ENCODE assay signal across 21 cellular contexts in genomic region chr18:72360628-72361027, GRCh38.
"Had no signal": no experiment of that assay in that cellular context is flagged by ENCODE, and none has a peak within 500 bp of the region (broad histone marks: within the 10 kb centered on the region; RNA-seq: fewer than 3 reads in every experiment).

No MANE protein-coding gene starts in this region.

- H3K4me1 Mint-ChIP-seq: activated naive CD8-positive, alpha-beta T cell treated with anti-CD3 and anti-CD28 coated beads, Interleukin-2, amount 50 U/mL, for 24 hours had no signal

- H3K27ac Mint-ChIP-seq: activated CD8-positive, alpha-beta T cell treated with anti-CD3 and anti-CD28 coated beads for 36 hours; activated naive CD4-positive, alpha-beta T cell treated with anti-CD3 and anti-CD28 coated beads, Interleukin-2, amount 50 U/mL, for 72 hours; activated naive CD8-positive, alpha-beta T cell treated with anti-CD3 and anti-CD28 coated beads, Interleukin-2, amount 50 U/mL, for 24 hours had no signal

- H3K36me3 Mint-ChIP-seq: activated naive CD4-positive, alpha-beta T cell treated with anti-CD3 and anti-CD28 coated beads, Interleukin-2, amount 50 U/mL, for 72 hours had no signal

- H3K4me1 ChIP-seq: ascending aorta, body of pancreas had no signal

- H3K4me3 ChIP-seq: ascending aorta, body of pancreas had no signal

- H3K27me3 Mint-ChIP-seq: activated CD8-positive, alpha-beta T cell treated with anti-CD3 and anti-CD28 coated beads for 36 hours; activated naive CD8-positive, alpha-beta T cell treated with anti-CD3 and anti-CD28 coated beads, Interleukin-2, amount 50 U/mL, for 24 hours had no signal

- H3K4me3 Mint-ChIP-seq: activated CD8-positive, alpha-beta T cell treated with anti-CD3 and anti-CD28 coated beads for 36 hours; activated naive CD8-positive, alpha-beta T cell treated with anti-CD3 and anti-CD28 coated beads, Interleukin-2, amount 50 U/mL, for 24 hours; activated T-cell treated with anti-CD3 and anti-CD28 coated beads, Interleukin-2, amount 50 U/mL, for 4 hours had no signal

- H3K27me3 ChIP-seq: ascending aorta, body of pancreas had no signal

- H3K9me3 ChIP-seq: ascending aorta, body of pancreas had no signal

- ATAC-seq: activated CD8-positive, alpha-beta T cell treated with anti-CD3 and anti-CD28 coated beads for 36 hours; activated naive CD4-positive, alpha-beta T cell treated with anti-CD3 and anti-CD28 coated beads, Interleukin-2, amount 50 U/mL, for 72 hours; activated naive CD8-positive, alpha-beta T cell treated with anti-CD3 and anti-CD28 coated beads, Interleukin-2, amount 50 U/mL, for 24 hours; activated T-cell treated with anti-CD3 and anti-CD28 coated beads, Interleukin-2, amount 50 U/mL, for 4 hours; body of pancreas; PC-3 had no signal

- H3K27ac ChIP-seq: ascending aorta, body of pancreas, WERI-Rb-1 had no signal

- H3K36me3 ChIP-seq: ascending aorta, WERI-Rb-1 had no signal

- DNase-seq: activated CD4-positive, alpha-beta T cell treated with anti-CD3 and anti-CD28 coated beads for 4 hours; activated CD8-positive, alpha-beta T cell treated with anti-CD3 and anti-CD28 coated beads for 36 hours; activated effector memory CD4-positive, alpha-beta T cell treated with anti-CD3 and anti-CD28 coated beads, Interleukin-2, amount 50 U/mL, for 16 hours; activated naive CD4-positive, alpha-beta T cell treated with Interleukin-2 at 50 U/mL for 16 hours; activated naive CD8-positive, alpha-beta T cell treated with anti-CD3 and anti-CD28 coated beads, Interleukin-2, amount 50 U/mL, for 24 hours; activated T-cell treated with anti-CD3 and anti-CD28 coated beads, Interleukin-2, amount 50 U/mL, for 4 hours; amniotic stem cell; body of pancreas; MM.1S; NCI-H1105; NCI-H1436; NCI-H1694 treated with DMSO at 0.1 percent for 48 hours; NCI-H2029 treated with DMSO at 0.1 percent for 48 hours; NCI-H510A treated with DMSO at 0.1 percent for 48 hours; NCI-H69; PC-3; SIG-M5; T-helper 1 cell; WERI-Rb-1 had no signal
